In the genomic region with DNA sequence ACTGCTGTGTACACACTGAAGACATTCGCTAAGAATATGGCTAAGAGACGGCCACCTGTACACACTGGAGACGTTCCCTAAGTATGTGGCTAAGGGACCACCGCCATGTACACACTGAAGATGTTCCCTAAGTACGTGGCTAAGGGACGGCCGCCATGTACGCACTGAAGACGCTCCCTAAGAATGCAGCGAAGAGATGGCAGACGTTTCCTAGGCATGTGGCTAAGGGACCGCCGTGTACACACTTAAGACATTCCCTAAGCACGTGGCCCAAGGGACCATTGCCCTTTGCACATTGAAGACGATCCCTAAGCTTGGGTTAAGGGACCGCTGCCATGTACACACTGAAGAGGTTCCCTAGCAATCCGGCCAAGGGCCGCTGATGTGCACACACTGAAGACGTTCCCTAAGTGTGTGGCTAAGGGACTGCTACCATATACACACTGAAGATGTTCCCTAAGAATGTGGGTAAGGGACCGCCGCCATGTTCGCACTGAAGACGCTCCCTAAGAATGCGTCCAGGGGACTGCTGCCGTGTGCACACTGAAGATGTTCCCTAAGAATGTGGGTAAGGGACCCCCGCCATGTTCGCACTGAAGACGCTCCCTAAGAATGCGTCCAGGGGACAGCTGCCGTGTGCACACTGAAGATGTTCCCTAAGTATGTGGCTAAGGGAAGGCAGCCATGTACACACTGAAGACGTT, we compare ENCODE assay signal across 23 cellular contexts. TPM values are rescaled to one million over a fixed set of nuclear protein-coding genes. Genes with fewer than 3 reads are reported as not detected.
DNase-seq lines count a peak whose midpoint lies in the region; ATAC-seq, FAIRE-seq and TF ChIP-seq lines count a peak whose summit lies in the region.
"Had no signal": no experiment of that assay in that cellular context is flagged by ENCODE, and none has a peak within 500 bp of the region (broad histone marks: within the 10 kb centered on the region; RNA-seq: fewer than 3 reads in every experiment).

No MANE protein-coding gene starts in this region.

- peak overlapping the region; percentile 15 for H3K4me2 ChIP-seq in astrocyte (ENCODE audit: low read length)
- no peak overlapping the region for H3K4me2 ChIP-seq in mesendoderm (ENCODE audit: low read length)

- H4K8ac ChIP-seq in mesendoderm (ENCODE audit: low read depth, low read length) = no peak overlapping the region

- FAIRE-seq in astrocyte (lab: Jason Lieb, UNC) = no peak
- FAIRE-seq: colon, H54 had no signal

- 0 out of 2 replicates have a peak, but pooled peaks have one; percentile 14 for TF ChIP-seq EP300 in Ishikawa (IDR thresholded peaks at IDR 0.05; ENCODE audit: borderline replicate concordance)

- peak; percentile 81 for DNase-seq in D341Med (ENCODE audit: low spot score)
- peak; percentile 33 for DNase-seq in astrocyte (ENCODE audit: low read depth)
- DNase-seq in mesendoderm = peak; percentile 78
- no peak for DNase-seq in NCI-H748 treated with DMSO at 0.1 percent for 48 hours (lab: John Stamatoyannopoulos, UW)
- DNase-seq in immature natural killer cell = no peak
- DNase-seq in stimulated activated naive CD8-positive, alpha-beta T cell treated with anti-CD3 and anti-CD28 coated beads, Interleukin-15, Interleukin-2, amounts not matched to agents 100 U/mL and 50 U/mL, for 24 hours = no peak
- DNase-seq: activated CD4-positive, alpha-beta memory T cell treated with anti-CD3 and anti-CD28 coated beads for 36 hours; activated naive CD4-positive, alpha-beta T cell treated with anti-CD3 and anti-CD28 coated beads, Interleukin-2, amount 10 ng/mL, durations not matched to agents 7 days and 5 days; activated T-cell treated with anti-CD3 and anti-CD28 coated beads, Interleukin-2, amount 50 U/mL, for 24 hours; CD4-positive, alpha-beta T cell; head of caudate nucleus; NCI-H526; occipital lobe; retina; SHP77 treated with DMSO at 0.1 percent for 48 hours; stimulated activated CD8-positive, alpha-beta memory T cell treated with anti-CD3 and anti-CD28 coated beads, Interleukin-4, amount 100 ng/mL, for 48 hours; uterus had no signal

- no peak overlapping the region for H3K23ac ChIP-seq in mesendoderm (ENCODE audit: low read length)

- no peaks in the 10 kb centered on the region for H3K27me3 ChIP-seq in astrocyte (ENCODE audit: insufficient read depth, low read length)
- no peaks in the 10 kb centered on the region for H3K27me3 ChIP-seq in mesendoderm (ENCODE audit: insufficient read depth, low read length, poor library complexity)
- H3K27me3 ChIP-seq: uterus had no signal

- no peak overlapping the region for H3K4me3 Mint-ChIP-seq in astrocyte (ENCODE audit: unreplicated experiment)
- H3K4me3 Mint-ChIP-seq in immature natural killer cell = no peak overlapping the region
- H3K4me3 Mint-ChIP-seq: activated CD4-positive, alpha-beta memory T cell treated with anti-CD3 and anti-CD28 coated beads for 36 hours; activated naive CD4-positive, alpha-beta T cell treated with anti-CD3 and anti-CD28 coated beads, Interleukin-2, amount 10 ng/mL, durations not matched to agents 7 days and 5 days; activated T-cell treated with anti-CD3 and anti-CD28 coated beads, Interleukin-2, amount 50 U/mL, for 24 hours; CD4-positive, alpha-beta T cell; T-helper 1 cell treated with Interleukin-12 subunit alpha and Interleukin-12 subunit beta and Interleukin-4 antibody, amounts not matched to agents 30 μg/mL and 1 μg/mL, for 36 hours had no signal

- H3K9me3 ChIP-seq in astrocyte (ENCODE audit: insufficient read depth, low read depth, low read length) = no peaks in the 10 kb centered on the region
- H3K9me3 ChIP-seq: uterus had no signal

- H2AK5ac ChIP-seq in mesendoderm (ENCODE audit: low read length) = no peak overlapping the region

- H3K27ac Mint-ChIP-seq in astrocyte (ENCODE audit: unreplicated experiment) (no peak overlapping the region), immature natural killer cell (no peak overlapping the region)
- H3K27ac Mint-ChIP-seq: activated CD4-positive, alpha-beta memory T cell treated with anti-CD3 and anti-CD28 coated beads for 36 hours; activated naive CD4-positive, alpha-beta T cell treated with anti-CD3 and anti-CD28 coated beads, Interleukin-2, amount 10 ng/mL, durations not matched to agents 7 days and 5 days; activated T-cell treated with anti-CD3 and anti-CD28 coated beads, Interleukin-2, amount 50 U/mL, for 24 hours; CD4-positive, alpha-beta T cell; T-helper 1 cell treated with Interleukin-12 subunit alpha and Interleukin-12 subunit beta and Interleukin-4 antibody, amounts not matched to agents 30 μg/mL and 1 μg/mL, for 36 hours had no signal

- no peak for TF ChIP-seq CTCF in astrocyte (IDR thresholded peaks at IDR 0.05; ENCODE audit: insufficient read depth, low read depth, low read length)

- peaks cover 54% of the 10 kb centered on the region for H4K20me1 ChIP-seq in astrocyte (ENCODE audit: insufficient read depth, low read length)

- H2BK120ac ChIP-seq in mesendoderm (ENCODE audit: low read depth, low read length) = no peak overlapping the region

- peaks cover 3% of the 10 kb centered on the region for H3K36me3 Mint-ChIP-seq in astrocyte (ENCODE audit: low read depth, unreplicated experiment)
- no peaks in the 10 kb centered on the region for H3K36me3 Mint-ChIP-seq in immature natural killer cell
- H3K36me3 Mint-ChIP-seq: activated naive CD4-positive, alpha-beta T cell treated with anti-CD3 and anti-CD28 coated beads, Interleukin-2, amount 10 ng/mL, durations not matched to agents 7 days and 5 days had no signal

- H3K79me2 ChIP-seq in astrocyte (ENCODE audit: insufficient read depth, low read length) (peaks cover 42% of the 10 kb centered on the region), mesendoderm (ENCODE audit: control insufficient read depth, insufficient read depth, low read length) (peaks cover 14% of the 10 kb centered on the region)

- H3K4me1 ChIP-seq in astrocyte (ENCODE audit: insufficient read depth, low read length) (peaks cover 4% of the 10 kb centered on the region), mesendoderm (ENCODE audit: control insufficient read depth, low read depth, low read length) (peaks cover 2% of the 10 kb centered on the region)
- H3K4me1 ChIP-seq: uterus had no signal

- no peak overlapping the region for H2BK15ac ChIP-seq in mesendoderm (replicated peaks; ENCODE audit: low read depth)

- no peak overlapping the region for H3K4ac ChIP-seq in mesendoderm (ENCODE audit: low read depth, low read length)

- H3K4me3 ChIP-seq in astrocyte (ENCODE audit: insufficient read depth, low read depth, low read length) (no peak overlapping the region), mesendoderm (ENCODE audit: low read length) (no peak overlapping the region)
- H3K4me3 ChIP-seq: uterus had no signal

- no peak overlapping the region for H3K56ac ChIP-seq in mesendoderm (ENCODE audit: low read length)

- H3K79me1 ChIP-seq in mesendoderm (ENCODE audit: low read length) = peaks cover 18% of the 10 kb centered on the region

- H3K27me3 Mint-ChIP-seq in astrocyte (ENCODE audit: low read depth, unreplicated experiment) (no peaks in the 10 kb centered on the region), immature natural killer cell (ENCODE audit: low read depth in 3 of 3) (peaks cover 0 to 2% (median 0%) of the 10 kb centered on the region in 3 donors)
- H3K27me3 Mint-ChIP-seq: activated CD4-positive, alpha-beta memory T cell treated with anti-CD3 and anti-CD28 coated beads for 36 hours; activated naive CD4-positive, alpha-beta T cell treated with anti-CD3 and anti-CD28 coated beads, Interleukin-2, amount 10 ng/mL, durations not matched to agents 7 days and 5 days; activated T-cell treated with anti-CD3 and anti-CD28 coated beads, Interleukin-2, amount 50 U/mL, for 24 hours; CD4-positive, alpha-beta T cell had no signal

- H3K18ac ChIP-seq in mesendoderm (ENCODE audit: low read length) = no peak overlapping the region

- H4K5ac ChIP-seq in mesendoderm (ENCODE audit: low read length) = no peak overlapping the region

- H3K9me3 Mint-ChIP-seq in astrocyte (ENCODE audit: unreplicated experiment) (no peaks in the 10 kb centered on the region), immature natural killer cell (no peaks in the 10 kb centered on the region)
- H3K9me3 Mint-ChIP-seq: activated CD4-positive, alpha-beta memory T cell treated with anti-CD3 and anti-CD28 coated beads for 36 hours; activated naive CD4-positive, alpha-beta T cell treated with anti-CD3 and anti-CD28 coated beads, Interleukin-2, amount 10 ng/mL, durations not matched to agents 7 days and 5 days; activated T-cell treated with anti-CD3 and anti-CD28 coated beads, Interleukin-2, amount 50 U/mL, for 24 hours; CD4-positive, alpha-beta T cell; T-helper 1 cell treated with Interleukin-12 subunit alpha and Interleukin-12 subunit beta and Interleukin-4 antibody, amounts not matched to agents 30 μg/mL and 1 μg/mL, for 36 hours had no signal

- ATAC-seq in HG03571 (IDR thresholded peaks at IDR 0.05; ENCODE audit: unreplicated experiment) = no peak
- no peak for ATAC-seq in stimulated activated naive CD8-positive, alpha-beta T cell treated with anti-CD3 and anti-CD28 coated beads, Interleukin-15, Interleukin-2, amounts not matched to agents 100 U/mL and 50 U/mL, for 24 hours

- H3K4me1 Mint-ChIP-seq in astrocyte (ENCODE audit: low read depth, unreplicated experiment) (peaks cover 13% of the 10 kb centered on the region), immature natural killer cell (peaks cover 10 to 41% of the 10 kb centered on the region in 2 donors)
- H3K4me1 Mint-ChIP-seq: activated naive CD4-positive, alpha-beta T cell treated with anti-CD3 and anti-CD28 coated beads, Interleukin-2, amount 10 ng/mL, durations not matched to agents 7 days and 5 days had no signal

- H2BK5ac ChIP-seq in mesendoderm (ENCODE audit: low read length) = no peak overlapping the region

- H3K9ac ChIP-seq in astrocyte (ENCODE audit: low read length) (peak overlapping the region; percentile 6), mesendoderm (ENCODE audit: low read length) (no peak overlapping the region)

- H3K36me3 ChIP-seq in astrocyte (ENCODE audit: insufficient read depth, low read length) = no peaks in the 10 kb centered on the region
- H3K36me3 ChIP-seq in mesendoderm (ENCODE audit: control insufficient read depth, insufficient read depth, low read length) = no peaks in the 10 kb centered on the region
- H3K36me3 ChIP-seq: uterus had no signal

- H3K27ac ChIP-seq in astrocyte (ENCODE audit: low read depth, low read length) = peak overlapping the region; percentile 38
- H3K27ac ChIP-seq in mesendoderm (ENCODE audit: low read depth, low read length) = no peak overlapping the region
- H3K27ac ChIP-seq: uterus, VCaP had no signal

- WGBS in mesendoderm (ENCODE audit: extremely low coverage, insufficient coverage, low lambda C conversion rate) = no CpG with 5 or more reads among the region's 31 CpGs

- no peak for TF ChIP-seq RAD21 in Ishikawa (IDR thresholded peaks at IDR 0.05; ENCODE audit: low read depth)

- H2AFZ ChIP-seq in astrocyte (ENCODE audit: low read depth, low read length) = no peak overlapping the region

TF ChIP-seq in Ishikawa, 13 proteins besides CTCF, POLR2A, EP300 and RAD21 (continues in another document):
- no peak for TF ChIP-seq TCF12 (IDR thresholded peaks at IDR 0.05; ENCODE audit: low read depth)

RNA-seq across cellular contexts. Expression of a gene that starts 36.7 kb away (rescaled TPM):
- total RNA-seq in astrocyte = 28.4 and 30.4 TPM in 2 replicates
- 15.7 TPM for polyA plus RNA-seq in mesendoderm (2013, experiment 1 of 2)
- 15.1 TPM for polyA plus RNA-seq in mesendoderm (2013, experiment 2 of 2)
- 10 to 100 TPM; 20.0 to 36.4 (median 23.2) TPM for polyA plus RNA-seq in immature natural killer cell

RNA-seq across cellular contexts. Expression of a gene that starts 36.7 kb away (rescaled TPM):
- 19.9 and 21.3 TPM in 2 replicates for total RNA-seq in astrocyte
- polyA plus RNA-seq in mesendoderm (2013, experiment 1 of 2) = 19.3 TPM
- polyA plus RNA-seq in mesendoderm (2013, experiment 2 of 2) = 17.8 TPM
- polyA plus RNA-seq in immature natural killer cell = 10 to 100 TPM; 23.7 to 48.1 (median 41.4) TPM

Comparison
In these comparisons a context has a peak if more than half of its experiments do, and no peak if none do; other contexts are left out.
1. DNase-seq: peak in D341Med (single experiment), astrocyte (single experiment) and mesendoderm (single experiment); none in NCI-H748 treated with DMSO at 0.1 percent for 48 hours (single experiment), immature natural killer cell (0 of 3) and stimulated activated naive CD8-positive, alpha-beta T cell treated with anti-CD3 and anti-CD28 coated beads, Interleukin-15, Interleukin-2, amounts not matched to agents 100 U/mL and 50 U/mL, for 24 hours (single experiment).